Comparison of ENCODE assay signal across 14 cellular contexts in the genomic region with DNA sequence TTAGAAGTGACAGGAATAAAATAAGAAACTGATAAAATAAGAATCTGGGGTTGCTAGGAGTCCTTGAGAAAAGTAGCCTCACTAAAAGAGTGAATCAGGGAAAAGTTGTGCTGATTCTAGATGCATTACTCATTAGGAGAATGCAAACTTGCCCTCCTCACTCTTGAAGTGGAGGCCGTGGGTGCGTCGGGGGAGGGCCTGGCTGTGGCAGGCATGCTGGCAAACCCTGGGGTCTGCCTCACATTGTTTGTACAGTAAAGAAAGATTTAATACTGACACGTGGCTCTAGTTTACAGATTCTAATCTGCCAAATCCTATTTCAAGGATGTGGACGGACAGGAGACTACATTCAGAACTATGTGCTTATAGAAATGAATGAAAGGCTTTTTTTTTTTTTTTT. TPM values are rescaled to one million over a fixed set of nuclear protein-coding genes. Genes with fewer than 3 reads are reported as not detected.
DNase-seq lines count a peak whose midpoint lies in the region; ATAC-seq, FAIRE-seq and TF ChIP-seq lines count a peak whose summit lies in the region.
"Had no signal": no experiment of that assay in that cellular context is flagged by ENCODE, and none has a peak within 500 bp of the region (broad histone marks: within the 10 kb centered on the region; RNA-seq: fewer than 3 reads in every experiment).

No MANE protein-coding gene starts in this region.

- H3K4me1 Mint-ChIP-seq in astrocyte (ENCODE audit: low read depth, unreplicated experiment) = peaks cover 31% of the 10 kb centered on the region
- H3K4me1 Mint-ChIP-seq: immature natural killer cell had no signal

- ATAC-seq in left lung (peak; percentile 81), HG02678 (IDR thresholded peaks at IDR 0.05; ENCODE audit: unreplicated experiment) (no peak)

- no peak for TF ChIP-seq POLR2A in prostate gland (IDR thresholded peaks at IDR 0.05)

- H4K20me1 ChIP-seq in astrocyte (ENCODE audit: insufficient read depth, low read length) = peaks cover 31% of the 10 kb centered on the region

- FAIRE-seq in astrocyte (lab: Jason Lieb, UNC) = peak; percentile 20
- FAIRE-seq: colon had no signal

- H3K36me3 Mint-ChIP-seq in astrocyte (ENCODE audit: low read depth, unreplicated experiment) = peaks cover 27% of the 10 kb centered on the region

- WGBS in prostate gland = 22% methylated on average over 5 of the region's 5 CpGs

- H3K9me3 Mint-ChIP-seq in astrocyte (ENCODE audit: unreplicated experiment) = peaks cover 2% of the 10 kb centered on the region

- H3K4me2 ChIP-seq in astrocyte (ENCODE audit: low read length) = peak overlapping the region; percentile 39

- CTCF ChIA-PET in HEK293T (lab: Yijun Ruan, JAX) = interaction anchor here (0.7 to 1.0 kb wide), 2 partner anchors 13 to 56 kb away, joined by 3 read pairs; no protein-coding TSS in a partner anchor

- H3K27ac Mint-ChIP-seq in astrocyte (ENCODE audit: unreplicated experiment) = peak overlapping the region; percentile 13
- H3K27ac Mint-ChIP-seq: H9, immature natural killer cell had no signal

- no peaks in the 10 kb centered on the region for H3K9me3 ChIP-seq in astrocyte (ENCODE audit: insufficient read depth, low read depth, low read length)
- peaks cover 0 to 9% of the 10 kb centered on the region in 2 donors for H3K9me3 ChIP-seq in left lung
- H3K9me3 ChIP-seq in prostate gland = no peaks in the 10 kb centered on the region

- TF ChIP-seq CTCF in astrocyte (IDR thresholded peaks at IDR 0.05; ENCODE audit: insufficient read depth, low read depth, low read length) (no peak), left lung (IDR thresholded peaks at IDR 0.05) (no peak), prostate gland (IDR thresholded peaks at IDR 0.05) (no peak)

- H3K36me3 ChIP-seq in astrocyte (ENCODE audit: insufficient read depth, low read length) (no peaks in the 10 kb centered on the region), left lung (peaks cover 0 to 8% of the 10 kb centered on the region in 2 donors), prostate gland (no peaks in the 10 kb centered on the region)

- H3K4me3 ChIP-seq in astrocyte (ENCODE audit: insufficient read depth, low read depth, low read length) = no peak overlapping the region
- no peak overlapping the region for H3K4me3 ChIP-seq in left lung
- no peak overlapping the region for H3K4me3 ChIP-seq in prostate gland

- intact Hi-C loops in left lung (cut with DNase I) = no loop called here
- intact Hi-C loops in prostate gland (cut with DNase I) = no loop called here
- intact Hi-C loops in posterior cingulate gyrus (cut with DNase I) = no loop called here

- POLR2A ChIA-PET in HEK293T (lab: Yijun Ruan, JAX) = no interaction called here

- peak overlapping the region; percentile 45 for H3K9ac ChIP-seq in astrocyte (ENCODE audit: low read length)

- H3K79me2 ChIP-seq in astrocyte (ENCODE audit: insufficient read depth, low read length) = peaks cover 72% of the 10 kb centered on the region

- no peaks in the 10 kb centered on the region for H3K27me3 Mint-ChIP-seq in astrocyte (ENCODE audit: low read depth, unreplicated experiment)

- peak; percentile 68 for DNase-seq in AG20443 (ENCODE audit: low spot score)
- DNase-seq in HEK293T (ENCODE audit: extremely low spot score) = no peak
- DNase-seq in astrocyte (ENCODE audit: low read depth) = peak; percentile 77
- peak in 1 of 2 donors; percentile 80 for DNase-seq in left lung
- no peak for DNase-seq in retina
- DNase-seq in prostate gland (ENCODE audit: low spot score) = no peak
- no peak for DNase-seq in posterior cingulate gyrus
- DNase-seq: DMS 273 treated with DMSO at 0.1 percent for 48 hours, H9, immature natural killer cell, NCI-H1694 treated with DMSO at 0.1 percent for 48 hours, RPMI8226 had no signal

- H3K27ac ChIP-seq in astrocyte (ENCODE audit: low read depth, low read length) (peak overlapping the region; percentile 63), left lung (peak overlapping the region in 1 of 2 donors; percentile 3), prostate gland (no peak overlapping the region)

- no peak overlapping the region for H2AFZ ChIP-seq in astrocyte (ENCODE audit: low read depth, low read length)

- H3K27me3 ChIP-seq in astrocyte (ENCODE audit: insufficient read depth, low read length) (no peaks in the 10 kb centered on the region), left lung (no peaks in the 10 kb centered on the region), prostate gland (replicated peaks; ENCODE audit: insufficient read depth) (no peaks in the 10 kb centered on the region)

- peak overlapping the region; percentile 30 for H3K4me3 Mint-ChIP-seq in astrocyte (ENCODE audit: unreplicated experiment)
- H3K4me3 Mint-ChIP-seq: H9, immature natural killer cell had no signal

- H3K4me1 ChIP-seq in astrocyte (ENCODE audit: insufficient read depth, low read length) = peaks cover 17% of the 10 kb centered on the region
- H3K4me1 ChIP-seq in left lung = peaks cover 0 to 13% of the 10 kb centered on the region in 2 donors
- H3K4me1 ChIP-seq in prostate gland (replicated peaks) = no peaks in the 10 kb centered on the region

TF ChIP-seq in HEK293T, 16 proteins besides CTCF, POLR2A, EP300 and RAD21:
- TF ChIP-seq NFRKB (IDR thresholded peaks at IDR 0.05) = no peak
- TF ChIP-seq, protein P1, sequence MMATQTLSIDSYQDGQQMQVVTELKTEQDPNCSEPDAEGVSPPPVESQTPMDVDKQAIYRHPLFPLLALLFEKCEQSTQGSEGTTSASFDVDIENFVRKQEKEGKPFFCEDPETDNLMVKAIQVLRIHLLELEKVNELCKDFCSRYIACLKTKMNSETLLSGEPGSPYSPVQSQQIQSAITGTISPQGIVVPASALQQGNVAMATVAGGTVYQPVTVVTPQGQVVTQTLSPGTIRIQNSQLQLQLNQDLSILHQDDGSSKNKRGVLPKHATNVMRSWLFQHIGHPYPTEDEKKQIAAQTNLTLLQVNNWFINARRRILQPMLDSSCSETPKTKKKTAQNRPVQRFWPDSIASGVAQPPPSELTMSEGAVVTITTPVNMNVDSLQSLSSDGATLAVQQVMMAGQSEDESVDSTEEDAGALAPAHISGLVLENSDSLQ (IDR thresholded peaks at IDR 0.05) = 0 out of 2 replicates have a peak, but pooled peaks have one; percentile 29

RNA-seq across cellular contexts. Expression of a gene that starts 41.9 kb away (rescaled TPM):
- total RNA-seq in astrocyte (45.0 and 45.2 TPM in 2 replicates), left lung (10 to 100 TPM; 40.1 to 53.5 TPM), prostate gland (10 to 100 TPM; 33.5 to 39.7 TPM)

Comparison
In these comparisons a context has a peak if more than half of its experiments do, and no peak if none do; other contexts are left out.
1. DNase-seq: peak in AG20443 (single experiment) and astrocyte (single experiment); none in HEK293T (single experiment), retina (single experiment), prostate gland (single experiment) and posterior cingulate gyrus (0 of 10).